Comparison of ENCODE assay signal across 1 cellular context in the genomic region with DNA sequence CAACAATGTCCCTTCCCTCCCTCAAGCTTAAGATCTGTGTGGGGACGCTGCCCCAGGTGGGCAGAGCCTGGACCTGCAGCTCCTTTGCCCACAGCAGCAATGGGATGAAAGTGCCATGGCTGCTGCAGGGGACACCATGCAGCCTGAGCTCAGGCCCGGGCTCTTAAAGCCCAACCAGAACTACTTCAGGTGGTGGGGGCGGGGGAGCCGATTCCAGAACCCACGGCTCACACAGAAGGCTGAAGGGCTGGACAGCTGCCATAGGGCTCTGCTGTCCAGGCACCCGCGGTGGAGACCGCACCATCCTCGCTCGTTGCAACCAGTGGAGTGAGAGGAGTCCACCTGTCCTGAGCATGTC.
TF ChIP-seq lines count a peak whose summit lies in the region.

No MANE protein-coding gene starts in this region.

TF ChIP-seq in H1, 55 proteins besides CTCF, POLR2A, EP300 and RAD21:
- TF ChIP-seq RNF2 (IDR thresholded peaks at IDR 0.05; ENCODE audit: borderline replicate concordance, low read depth, low read length, missing control alignments, poor library complexity, severe bottlenecking) = no peak
- no peak for TF ChIP-seq EGR1 (IDR thresholded peaks at IDR 0.05; ENCODE audit: borderline replicate concordance, low read depth, low read length)
- no peak for TF ChIP-seq BRCA1 (IDR thresholded peaks at IDR 0.05; ENCODE audit: low read depth, low read length)
- no peak for TF ChIP-seq SP4 (IDR thresholded peaks at IDR 0.05; ENCODE audit: low read length)
- TF ChIP-seq KDM4A (IDR thresholded peaks at IDR 0.05; ENCODE audit: low read depth, low read length, severe bottlenecking) = no peak
- no peak for TF ChIP-seq TEAD4 (IDR thresholded peaks at IDR 0.05; ENCODE audit: low read depth, low read length)
